In the genomic region with DNA sequence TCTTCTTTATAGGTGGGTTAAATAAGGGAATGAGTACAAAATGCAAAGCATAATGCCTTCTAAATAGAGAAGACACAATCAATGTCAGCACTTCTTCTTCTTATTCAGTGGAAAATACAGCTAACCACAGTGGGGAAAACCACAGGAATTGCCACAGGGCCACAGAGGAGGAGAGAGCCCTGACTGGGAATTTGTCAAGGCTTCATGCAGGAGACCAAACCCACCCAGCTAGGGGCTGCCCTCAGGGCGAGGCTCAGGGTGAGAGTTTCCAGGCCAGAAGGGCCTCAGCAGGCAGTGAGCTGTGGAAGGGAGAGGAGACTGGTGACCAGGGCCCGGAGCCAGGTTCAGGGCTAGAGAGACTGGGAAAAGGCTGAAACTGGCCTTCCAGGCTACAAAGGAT, we compare ENCODE assay signal across 20 cellular contexts.
DNase-seq lines count a peak whose midpoint lies in the region; ATAC-seq and FAIRE-seq lines count a peak whose summit lies in the region.
"Had no signal": no experiment of that assay in that cellular context is flagged by ENCODE, and none has a peak within 500 bp of the region (broad histone marks: within the 10 kb centered on the region; RNA-seq: fewer than 3 reads in every experiment).

No MANE protein-coding gene starts in this region.

- no peak for FAIRE-seq in urothelium cell line (lab: Jason Lieb, UNC)
- FAIRE-seq: GM12878 had no signal

- no peaks in the 10 kb centered on the region for H3K27me3 ChIP-seq in SJCRH30
- H3K27me3 ChIP-seq: BLaER1 had no signal

- H3K9me3 Mint-ChIP-seq in activated naive CD4-positive, alpha-beta T cell treated with anti-CD3 and anti-CD28 coated beads, Interleukin-2, amount 50 U/mL, for 72 hours = peaks cover 11 to 17% of the 10 kb centered on the region in 2 donors

- H3K9me3 ChIP-seq in SJCRH30 (replicated peaks) = no peaks in the 10 kb centered on the region
- H3K9me3 ChIP-seq: Caco-2 had no signal

- no peak overlapping the region for H3K27ac Mint-ChIP-seq in activated naive CD4-positive, alpha-beta T cell treated with anti-CD3 and anti-CD28 coated beads, Interleukin-2, amount 50 U/mL, for 72 hours
- H3K27ac Mint-ChIP-seq: B cell; CD4-positive, CD25-positive, alpha-beta regulatory T cell; CD8-positive, alpha-beta T cell; GM23338; H9; HFFc6 had no signal

- peak overlapping the region; percentile 14; the same call in 1 of the 2 replicates for H3K27ac ChIP-seq in SJCRH30
- H3K27ac ChIP-seq: BLaER1, C4-2B had no signal

- H3K4me1 ChIP-seq in SJCRH30 = peaks cover 9% of the 10 kb centered on the region
- H3K4me1 ChIP-seq: Caco-2 had no signal

- H3K4me3 ChIP-seq in SJCRH30 = no peak overlapping the region
- H3K4me3 ChIP-seq: BLaER1, GM12878, GM23338 had no signal

- no peak for ATAC-seq in activated naive CD4-positive, alpha-beta T cell treated with anti-CD3 and anti-CD28 coated beads, Interleukin-2, amount 50 U/mL, for 72 hours
- ATAC-seq: CD8-positive, alpha-beta T cell; GM12878; GM23338; HCT116 had no signal

- DNase-seq in SJCRH30 (peak; percentile 77 to 82), islet precursor cell (peak; percentile 82), urothelium cell line (ENCODE audit: low spot score) (peak; percentile 21), GM19238 (ENCODE audit: insufficient read length, low spot score) (no peak), SIG-M5 (lab: John Stamatoyannopoulos, UW) (no peak)
- DNase-seq in activated naive CD4-positive, alpha-beta T cell treated with anti-CD3 and anti-CD28 coated beads, Interleukin-2, amount 50 U/mL, for 72 hours (ENCODE audit: low spot score in 2 of 2) = no peak
- DNase-seq: Caco-2; CD4-positive, CD25-positive, alpha-beta regulatory T cell; CD8-positive, alpha-beta T cell; DMS153; DND-41; GDM1; H9; HFFc6 had no signal

- peaks cover 8% of the 10 kb centered on the region in 2 donors for H3K36me3 Mint-ChIP-seq in activated naive CD4-positive, alpha-beta T cell treated with anti-CD3 and anti-CD28 coated beads, Interleukin-2, amount 50 U/mL, for 72 hours
- H3K36me3 Mint-ChIP-seq: CD4-positive, CD25-positive, alpha-beta regulatory T cell; CD8-positive, alpha-beta T cell had no signal

- no peaks in the 10 kb centered on the region for H3K36me3 ChIP-seq in SJCRH30
- H3K36me3 ChIP-seq: BLaER1 had no signal

Comparison
In these comparisons a context has a peak if more than half of its experiments do, and no peak if none do; other contexts are left out.
1. DNase-seq: peak in SJCRH30 (2 of 2), islet precursor cell (single experiment) and urothelium cell line (single experiment); none in GM19238 (single experiment), SIG-M5 (single experiment) and activated naive CD4-positive, alpha-beta T cell treated with anti-CD3 and anti-CD28 coated beads, Interleukin-2, amount 50 U/mL, for 72 hours (0 of 2).